In the genomic region with DNA sequence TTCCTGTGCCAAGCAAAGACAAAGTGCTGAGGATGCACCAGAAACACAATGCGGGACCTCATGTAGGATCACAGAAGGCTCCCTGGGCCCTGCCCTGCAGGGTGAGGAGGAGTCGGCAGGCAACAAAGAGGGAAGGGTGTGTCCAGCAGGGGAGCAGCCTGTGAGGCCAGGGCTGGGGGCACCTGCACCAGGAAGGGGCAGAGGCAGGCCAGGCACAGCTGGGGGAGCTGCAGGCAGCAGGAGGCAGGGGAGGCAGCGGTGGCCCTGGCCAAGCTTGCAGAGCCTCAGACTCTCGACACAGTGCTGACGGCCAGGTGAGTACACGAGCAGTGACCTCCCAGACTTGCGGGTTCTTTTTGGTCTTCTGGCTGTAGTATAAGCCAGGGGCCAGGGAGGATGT, we compare ENCODE assay signal across 25 cellular contexts.
"Had no signal": no experiment of that assay in that cellular context is flagged by ENCODE, and none has a peak within 500 bp of the region (broad histone marks: within the 10 kb centered on the region; RNA-seq: fewer than 3 reads in every experiment).

No MANE protein-coding gene starts in this region.

- H3K36me3 ChIP-seq: esophagus muscularis mucosa, gastroesophageal sphincter, left ventricle myocardium inferior, lower lobe of right lung, neutrophil, right atrium auricular region, sigmoid colon, suprapubic skin, tibial artery, upper lobe of right lung had no signal

- H3K4me1 Mint-ChIP-seq: stimulated activated effector memory CD8-positive, alpha-beta T cell treated with anti-CD3 and anti-CD28 coated beads, Interleukin-12 subunit alpha, Interleukin-12 subunit beta, amount 100 ng/mL, for 72 hours had no signal

- H3K27ac ChIP-seq: coronary artery, epithelial cell of prostate, esophagus muscularis mucosa, gastroesophageal sphincter, left ventricle myocardium inferior, lower lobe of right lung, neutrophil, right atrium auricular region, sigmoid colon, skin epidermis, suprapubic skin, tibial artery, upper lobe of right lung had no signal

- H3K4me3 ChIP-seq: coronary artery, esophagus muscularis mucosa, gastroesophageal sphincter, left ventricle myocardium inferior, lower lobe of right lung, right atrium auricular region, sigmoid colon, skin epidermis, suprapubic skin, tibial artery, upper lobe of right lung had no signal

- H3K9me3 ChIP-seq: esophagus muscularis mucosa, gastroesophageal sphincter, left ventricle myocardium inferior, lower lobe of right lung, neutrophil, right atrium auricular region, sigmoid colon, suprapubic skin, tibial artery, upper lobe of right lung had no signal

- H3K27me3 Mint-ChIP-seq: natural killer cell treated with Interleukin-12 subunit alpha and Interleukin-12 subunit beta and Interleukin-15 and Interleukin-18, amount 100 ng/mL, for 72 hours had no signal

- H3K4me1 ChIP-seq: left ventricle myocardium inferior, lower lobe of right lung, right atrium auricular region, sigmoid colon, suprapubic skin, upper lobe of right lung had no signal

- DNase-seq: caudate nucleus; effector CD8-positive, alpha-beta T cell; glutamatergic neuron; islet precursor cell; left cardiac atrium; left ventricle myocardium inferior; lower lobe of right lung; midbrain; sigmoid colon; stimulated activated CD4-positive, alpha-beta T cell treated with anti-CD3 and anti-CD28 coated beads, Interleukin-4, amount 100 ng/mL, for 1 hour; stimulated activated CD8-positive, alpha-beta memory T cell treated with anti-CD3 and anti-CD28 coated beads, Interleukin-4, amount 100 ng/mL, for 48 hours; stimulated activated naive CD8-positive, alpha-beta T cell treated with anti-CD3 and anti-CD28 coated beads, Interleukin-15, Interleukin-2, amounts not matched to agents 100 U/mL and 50 U/mL, for 24 hours; tibial artery; upper lobe of right lung had no signal

- H3K4me3 Mint-ChIP-seq: memory B cell; natural killer cell treated with Interleukin-12 subunit alpha and Interleukin-12 subunit beta and Interleukin-15 and Interleukin-18, amount 100 ng/mL, for 72 hours; stimulated activated effector memory CD8-positive, alpha-beta T cell treated with anti-CD3 and anti-CD28 coated beads, Interleukin-12 subunit alpha, Interleukin-12 subunit beta, amount 100 ng/mL, for 72 hours had no signal

- H3K36me3 Mint-ChIP-seq: natural killer cell treated with Interleukin-12 subunit alpha and Interleukin-12 subunit beta and Interleukin-15 and Interleukin-18, amount 100 ng/mL, for 72 hours; stimulated activated effector memory CD8-positive, alpha-beta T cell treated with anti-CD3 and anti-CD28 coated beads, Interleukin-12 subunit alpha, Interleukin-12 subunit beta, amount 100 ng/mL, for 72 hours had no signal

- H3K27ac Mint-ChIP-seq: memory B cell; natural killer cell treated with Interleukin-12 subunit alpha and Interleukin-12 subunit beta and Interleukin-15 and Interleukin-18, amount 100 ng/mL, for 72 hours; stimulated activated effector memory CD8-positive, alpha-beta T cell treated with anti-CD3 and anti-CD28 coated beads, Interleukin-12 subunit alpha, Interleukin-12 subunit beta, amount 100 ng/mL, for 72 hours had no signal

- H3K27me3 ChIP-seq: neutrophil, right atrium auricular region, upper lobe of right lung had no signal

- H3K9me3 Mint-ChIP-seq: memory B cell; natural killer cell treated with Interleukin-12 subunit alpha and Interleukin-12 subunit beta and Interleukin-15 and Interleukin-18, amount 100 ng/mL, for 72 hours; stimulated activated effector memory CD8-positive, alpha-beta T cell treated with anti-CD3 and anti-CD28 coated beads, Interleukin-12 subunit alpha, Interleukin-12 subunit beta, amount 100 ng/mL, for 72 hours had no signal

- ATAC-seq: gastroesophageal sphincter; left cardiac atrium; lower lobe of right lung; natural killer cell treated with Interleukin-12 subunit alpha and Interleukin-12 subunit beta and Interleukin-15 and Interleukin-18, amount 100 ng/mL, for 72 hours; stimulated activated effector memory CD8-positive, alpha-beta T cell treated with anti-CD3 and anti-CD28 coated beads, Interleukin-12 subunit alpha, Interleukin-12 subunit beta, amount 100 ng/mL, for 72 hours; stimulated activated naive CD8-positive, alpha-beta T cell treated with anti-CD3 and anti-CD28 coated beads, Interleukin-15, Interleukin-2, amounts not matched to agents 100 U/mL and 50 U/mL, for 24 hours; upper lobe of right lung had no signal
